Comparison of ENCODE assay signal across 24 cellular contexts in genomic region chr9:97956365-97956764, GRCh38. TPM values are rescaled to one million over a fixed set of nuclear protein-coding genes. Genes with fewer than 3 reads are reported as not detected.
"Had no signal": no experiment of that assay in that cellular context is flagged by ENCODE, and none has a peak within 500 bp of the region (broad histone marks: within the 10 kb centered on the region; RNA-seq: fewer than 3 reads in every experiment).

No MANE protein-coding gene starts in this region.

- H3K9me3 ChIP-seq: SK-N-SH had no signal

- FAIRE-seq: HepG2, RCC 7860 had no signal

- H3K27ac ChIP-seq: KMS-11 had no signal

- H3K9me2 ChIP-seq: SK-N-SH had no signal

- H3K9ac ChIP-seq: KMS-11, SK-N-SH had no signal

- DNase-seq: IMR-90, Kasumi-1, MM.1S, NCI-H1092 treated with DMSO at 0.1 percent for 48 hours, NCI-H1436, NCI-H187, NCI-H2029, NCI-H2081 treated with DMSO at 0.1 percent for 48 hours, NCI-H2171 treated with DMSO at 0.1 percent for 48 hours, NCI-H345, NCI-H446 treated with DMSO at 0.1 percent for 48 hours, NCI-H510A treated with DMSO at 0.1 percent for 48 hours, NCI-H526, Right ventricle myocardium superior, RPMI8226, SK-N-SH, SW 1271, T-cell had no signal

- ATAC-seq: HepG2, T-cell had no signal

- H3K4me2 ChIP-seq: KMS-11, SK-N-SH had no signal

RNA-seq across cellular contexts. Expression of gene HEMGN, which starts 18.4 kb away (rescaled TPM):
- total RNA-seq: HepG2, HT1080, IMR-90, M059J, Right ventricle myocardium superior, SK-MEL-5 had no signal
- polyA plus RNA-seq: HepG2, IMR-90, SK-N-SH had no signal
